Comparison of ENCODE assay signal across 22 cellular contexts in the genomic region with DNA sequence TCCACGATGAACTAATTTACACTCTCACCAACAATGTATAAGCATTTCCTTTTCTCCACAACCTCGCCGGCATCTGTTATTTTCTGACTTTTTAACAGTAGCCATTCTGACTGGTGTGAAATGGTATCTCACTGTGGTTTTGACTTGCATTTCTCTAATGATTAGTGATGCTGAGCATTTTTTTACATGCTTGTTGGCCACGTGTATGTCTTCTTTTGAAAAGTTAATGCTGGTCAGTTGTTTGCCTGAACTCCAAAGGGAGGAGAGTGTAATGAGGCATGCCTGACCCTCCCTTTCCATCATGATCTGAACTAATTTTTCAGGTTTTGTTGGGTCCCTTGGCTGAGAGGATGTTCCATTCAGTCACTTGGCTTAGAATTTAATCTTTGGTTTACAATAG. TPM values are rescaled to one million over a fixed set of nuclear protein-coding genes. Genes with fewer than 3 reads are reported as not detected.
DNase-seq lines count a peak whose midpoint lies in the region; ATAC-seq, FAIRE-seq and TF ChIP-seq lines count a peak whose summit lies in the region.
"Had no signal": no experiment of that assay in that cellular context is flagged by ENCODE, and none has a peak within 500 bp of the region (broad histone marks: within the 10 kb centered on the region; RNA-seq: fewer than 3 reads in every experiment).

No MANE protein-coding gene starts in this region.

- peak overlapping the region in 2 of 3 donors; percentile 29 to 70 for H3K27ac Mint-ChIP-seq in CD4-positive, CD25-positive, alpha-beta regulatory T cell
- H3K27ac Mint-ChIP-seq in glutamatergic neuron (ENCODE audit: unreplicated experiment), result peak overlapping the region; percentile 20
- peak overlapping the region in 6 of 10 donors; percentile 36 to 85 (median 60) for H3K27ac Mint-ChIP-seq in naive thymus-derived CD8-positive, alpha-beta T cell
- H3K27ac Mint-ChIP-seq: GM23338 had no signal

- no peak for FAIRE-seq in urothelium cell line (lab: Jason Lieb, UNC)
- FAIRE-seq: GM12891, HTR-8/SVneo had no signal

- H3K9me3 Mint-ChIP-seq in CD4-positive, CD25-positive, alpha-beta regulatory T cell, result peaks cover 0 to 4% (median 0%) of the 10 kb centered on the region in 7 donors
- H3K9me3 Mint-ChIP-seq in glutamatergic neuron (ENCODE audit: unreplicated experiment), result no peaks in the 10 kb centered on the region
- H3K9me3 Mint-ChIP-seq in naive thymus-derived CD8-positive, alpha-beta T cell, result peaks cover 0 to 11% (median 0%) of the 10 kb centered on the region in 9 donors
- H3K9me3 Mint-ChIP-seq: GM23338 had no signal

- H3K36me3 ChIP-seq in CD4-positive, CD25-positive, alpha-beta regulatory T cell (ENCODE audit: control insufficient read depth, insufficient read depth, low read length), result no peaks in the 10 kb centered on the region
- H3K36me3 ChIP-seq: HAP-1 had no signal

- peaks cover 5% of the 10 kb centered on the region for H3K27me3 Mint-ChIP-seq in CD4-positive, CD25-positive, alpha-beta regulatory T cell
- peaks cover 5% of the 10 kb centered on the region for H3K27me3 Mint-ChIP-seq in glutamatergic neuron (ENCODE audit: unreplicated experiment)
- no peaks in the 10 kb centered on the region for H3K27me3 Mint-ChIP-seq in naive thymus-derived CD8-positive, alpha-beta T cell

- H3K4me3 Mint-ChIP-seq in CD4-positive, CD25-positive, alpha-beta regulatory T cell, result no peak overlapping the region
- H3K4me3 Mint-ChIP-seq in glutamatergic neuron (ENCODE audit: unreplicated experiment), result no peak overlapping the region
- H3K4me3 Mint-ChIP-seq in naive thymus-derived CD8-positive, alpha-beta T cell, result no peak overlapping the region
- H3K4me3 Mint-ChIP-seq: GM23338 had no signal

- H3K27me3 ChIP-seq in CD4-positive, CD25-positive, alpha-beta regulatory T cell (ENCODE audit: control insufficient read depth, insufficient read depth, low read length), result no peaks in the 10 kb centered on the region
- H3K27me3 ChIP-seq in HL-60 (ENCODE audit: insufficient read depth, poor library complexity, severe bottlenecking), result no peaks in the 10 kb centered on the region
- H3K27me3 ChIP-seq: SJCRH30 had no signal

- ATAC-seq in CD4-positive, CD25-positive, alpha-beta regulatory T cell (ENCODE audit: low read depth in 2 of 2), result no peak
- no peak for ATAC-seq in naive thymus-derived CD8-positive, alpha-beta T cell
- ATAC-seq: GM23338, Panc1 had no signal

- no peak overlapping the region for H3K27ac ChIP-seq in CD4-positive, CD25-positive, alpha-beta regulatory T cell (ENCODE audit: insufficient read depth, low read length, poor library complexity, severe bottlenecking)
- peak overlapping the region; percentile 81 for H3K27ac ChIP-seq in HL-60 (replicated peaks)
- H3K27ac ChIP-seq: SJCRH30 had no signal

- no peak overlapping the region for H3K4me3 ChIP-seq in CD4-positive, CD25-positive, alpha-beta regulatory T cell (ENCODE audit: low read depth, low read length)
- H3K4me3 ChIP-seq in HL-60 (replicated peaks; ENCODE audit: insufficient read depth, low read length), result no peak overlapping the region
- H3K4me3 ChIP-seq: GM23338, HAP-1, SJCRH30 had no signal

- H3K9me3 ChIP-seq in CD4-positive, CD25-positive, alpha-beta regulatory T cell (ENCODE audit: control insufficient read depth in 2 of 2, low read length in 2 of 2), result no peaks in the 10 kb centered on the region
- H3K9me3 ChIP-seq: HAP-1, SJCRH30 had no signal

- POLR2A ChIA-PET in naive thymus-derived CD8-positive, alpha-beta T cell (lab: Charles Lee), result no interaction called here

- no peak for DNase-seq in CD4-positive, CD25-positive, alpha-beta regulatory T cell
- DNase-seq in HL-60 (ENCODE audit: low read depth in 1 of 2, low spot score in 1 of 2) (no peak), glutamatergic neuron (no peak), T1000 (lab: John Stamatoyannopoulos, UW) (no peak), KG1 (lab: John Stamatoyannopoulos, UW) (no peak), urothelium cell line (ENCODE audit: low spot score) (no peak), DMS153 (lab: John Stamatoyannopoulos, UW) (no peak)
- no peak for DNase-seq in naive thymus-derived CD8-positive, alpha-beta T cell
- DNase-seq: 8988T, AML-193, C1 segment of cervical spinal cord, COR-L47, NCI-H1105, NCI-H2029 treated with DMSO at 0.1 percent for 48 hours, NCI-H226, NCI-H524, SJCRH30 had no signal

- TF ChIP-seq CTCF in HL-60 (IDR thresholded peaks at IDR 0.05; ENCODE audit: insufficient read depth, low read length) (no peak), glutamatergic neuron (IDR thresholded peaks at IDR 0.05; ENCODE audit: partially characterized antibody, unreplicated experiment) (no peak)

- peaks cover 14% of the 10 kb centered on the region for H3K36me3 Mint-ChIP-seq in CD4-positive, CD25-positive, alpha-beta regulatory T cell
- H3K36me3 Mint-ChIP-seq in glutamatergic neuron (ENCODE audit: unreplicated experiment), result peaks cover 17% of the 10 kb centered on the region
- H3K36me3 Mint-ChIP-seq in naive thymus-derived CD8-positive, alpha-beta T cell, result peaks cover 4 to 24% (median 18%) of the 10 kb centered on the region in 3 donors

- H3K4me1 ChIP-seq in CD4-positive, CD25-positive, alpha-beta regulatory T cell (ENCODE audit: control insufficient read depth, insufficient read depth, low read length, poor library complexity, severe bottlenecking), result peaks cover 40% of the 10 kb centered on the region
- H3K4me1 ChIP-seq: HAP-1 had no signal

- H3K4me1 Mint-ChIP-seq in CD4-positive, CD25-positive, alpha-beta regulatory T cell, result peaks cover 25 to 85% (median 49%) of the 10 kb centered on the region in 4 donors
- H3K4me1 Mint-ChIP-seq in glutamatergic neuron (ENCODE audit: low read depth, unreplicated experiment), result peaks cover 40% of the 10 kb centered on the region
- peaks cover 44 to 88% (median 80%) of the 10 kb centered on the region in 4 donors for H3K4me1 Mint-ChIP-seq in naive thymus-derived CD8-positive, alpha-beta T cell

RNA-seq across cellular contexts. Expression of a gene that starts 50.7 kb away (rescaled TPM):
- total RNA-seq in CD4-positive, CD25-positive, alpha-beta regulatory T cell, result 12.3 TPM
- polyA plus RNA-seq in CD4-positive, CD25-positive, alpha-beta regulatory T cell, result 10 to 100 TPM in 1 of 4 donors, 1 to 10 TPM in 2, under 1 TPM in 1; 0.49 to 10.1 (median 2.8) TPM
- 117 TPM for total RNA-seq in glutamatergic neuron (ENCODE audit: unreplicated experiment)
- total RNA-seq in naive thymus-derived CD8-positive, alpha-beta T cell, result 10 to 100 TPM; 14.9 to 15.7 TPM
- 10 to 100 TPM in 1 of 3 donors, 1 to 10 TPM in 2; 6.8 to 12.6 (median 8.9) TPM for polyA plus RNA-seq in naive thymus-derived CD8-positive, alpha-beta T cell
